21 cellular contexts compared by ENCODE assay signal in genomic region chr16:29843942-29844341, GRCh38. TPM values are rescaled to one million over a fixed set of nuclear protein-coding genes. Genes with fewer than 3 reads are reported as not detected.
"Had no signal": no experiment of that assay in that cellular context is flagged by ENCODE, and none has a peak within 500 bp of the region (broad histone marks: within the 10 kb centered on the region; RNA-seq: fewer than 3 reads in every experiment).

No MANE protein-coding gene starts in this region.

- H3K9me3 Mint-ChIP-seq: activated naive CD8-positive, alpha-beta T cell treated with anti-CD3 and anti-CD28 coated beads, Interleukin-2, amount 10 ng/mL, durations not matched to agents 7 days and 5 days; endodermal cell; natural killer cell treated with Interleukin-12 subunit alpha and Interleukin-12 subunit beta and Interleukin-15 and Interleukin-18, amount 100 ng/mL, for 72 hours had no signal

- H3K4me1 ChIP-seq: ascending aorta, right atrium auricular region, transverse colon had no signal

- H3K27ac ChIP-seq: ascending aorta had no signal

- H3K4me3 ChIP-seq: ascending aorta, gastroesophageal sphincter, heart right ventricle, lung, right atrium auricular region, transverse colon had no signal

- H3K9me3 ChIP-seq: ascending aorta, gastroesophageal sphincter, heart right ventricle, right atrium auricular region, SK-N-SH, transverse colon had no signal

- H3K36me3 Mint-ChIP-seq: natural killer cell treated with Interleukin-12 subunit alpha and Interleukin-12 subunit beta and Interleukin-15 and Interleukin-18, amount 100 ng/mL, for 72 hours had no signal

- H3K27ac Mint-ChIP-seq: endodermal cell; natural killer cell treated with Interleukin-12 subunit alpha and Interleukin-12 subunit beta and Interleukin-15 and Interleukin-18, amount 100 ng/mL, for 72 hours; progenitor cell of endocrine pancreas had no signal

- H3K4me3 Mint-ChIP-seq: activated naive CD8-positive, alpha-beta T cell treated with anti-CD3 and anti-CD28 coated beads, Interleukin-2, amount 10 ng/mL, durations not matched to agents 7 days and 5 days; endodermal cell; natural killer cell treated with Interleukin-12 subunit alpha and Interleukin-12 subunit beta and Interleukin-15 and Interleukin-18, amount 100 ng/mL, for 72 hours had no signal

- FAIRE-seq: bronchial epithelial cell, small intestine had no signal

- DNase-seq: activated CD4-positive, CD25-positive, alpha-beta regulatory T cell treated with anti-CD3 and anti-CD28 coated beads, Interleukin-2, amount 50 U/mL, for 72 hours; activated effector memory CD4-positive, alpha-beta T cell treated with anti-CD3 and anti-CD28 coated beads, Interleukin-2, amount 50 U/mL, for 16 hours; activated naive CD8-positive, alpha-beta T cell treated with anti-CD3 and anti-CD28 coated beads, Interleukin-2, amount 10 ng/mL, durations not matched to agents 7 days and 5 days; endodermal cell; erythroblast; heart right ventricle; SK-N-SH; small intestine; stimulated activated CD4-positive, alpha-beta T cell treated with anti-CD3 and anti-CD28 coated beads, Interleukin-4, amount 100 ng/mL, for 24 hours; stimulated activated naive CD4-positive, alpha-beta T cell treated with Interleukin-2 at 50 U/mL for 16 hours; T-helper 1 cell; T1000; transverse colon had no signal

- H3K27me3 Mint-ChIP-seq: activated naive CD8-positive, alpha-beta T cell treated with anti-CD3 and anti-CD28 coated beads, Interleukin-2, amount 10 ng/mL, durations not matched to agents 7 days and 5 days; natural killer cell treated with Interleukin-12 subunit alpha and Interleukin-12 subunit beta and Interleukin-15 and Interleukin-18, amount 100 ng/mL, for 72 hours; progenitor cell of endocrine pancreas had no signal

- ATAC-seq: natural killer cell treated with Interleukin-12 subunit alpha and Interleukin-12 subunit beta and Interleukin-15 and Interleukin-18, amount 100 ng/mL, for 72 hours had no signal

- H3K4me2 ChIP-seq: SK-N-SH had no signal

- H3K27me3 ChIP-seq: ascending aorta, gastroesophageal sphincter, heart right ventricle, right atrium auricular region, transverse colon had no signal

- H3K9ac ChIP-seq: SK-N-SH had no signal

RNA-seq across cellular contexts. Expression of gene PRRT2, which starts 31.9 kb away (rescaled TPM):
- total RNA-seq: bronchial epithelial cell, dermis microvascular lymphatic vessel endothelial cell had no signal
